Comparison of ENCODE assay signal across 8 cellular contexts in genomic region chr7:21946228-21946709, GRCh38. TPM values are rescaled to one million over a fixed set of nuclear protein-coding genes. Genes with fewer than 3 reads are reported as not detected.
DNase-seq lines count a peak whose midpoint lies in the region; ATAC-seq and TF ChIP-seq lines count a peak whose summit lies in the region.

No MANE protein-coding gene starts in this region.

- intact Hi-C loops in gastrocnemius medialis (cut with DNase I; ENCODE audit: low total_unique reads) = no loop called here

- H3K36me3 Mint-ChIP-seq in GM23338 (ENCODE audit: low read depth) = 0 out of 3 replicates have a peak, but pooled peaks cover 5% of the 10 kb centered on the region

- peak; percentile 60 for DNase-seq in GM23338 (ENCODE audit: low spot score)
- peak; percentile 73 for DNase-seq in RWPE1 (ENCODE audit: low spot score)
- DNase-seq in fibroblast of pulmonary artery (ENCODE audit: low read depth) = no peak
- DNase-seq in gastrocnemius medialis = no peak
- DNase-seq in dedifferentiated amniotic fluid mesenchymal stem cell (ENCODE audit: extremely low spot score) = no peak

- H3K4me1 ChIP-seq in GM23338 (ENCODE audit: insufficient read depth) = peaks cover 36% of the 10 kb centered on the region
- no peaks in the 10 kb centered on the region for H3K4me1 ChIP-seq in gastrocnemius medialis

- H3K4me1 Mint-ChIP-seq in GM23338 = peaks cover 40% of the 10 kb centered on the region

- peak overlapping the region; percentile 88 for H3K4me3 Mint-ChIP-seq in GM23338

- peak overlapping the region; percentile 99 for H3K27ac Mint-ChIP-seq in GM23338

- no peaks in the 10 kb centered on the region for H3K27me3 ChIP-seq in GM23338 (ENCODE audit: insufficient read depth)
- H3K27me3 ChIP-seq in gastrocnemius medialis = no peaks in the 10 kb centered on the region

- POLR2A ChIA-PET in RWPE1 (lab: Yijun Ruan, JAX; ENCODE audit: low non-redundant PET) = interaction anchor here (0.6 kb wide), 1 partner anchor 33 kb away, joined by 3 read pairs; no protein-coding TSS in a partner anchor

- H2AFZ ChIP-seq in GM23338 = peak overlapping the region; percentile 63

- no peaks in the 10 kb centered on the region for H3K36me3 ChIP-seq in GM23338 (ENCODE audit: insufficient read depth)
- H3K36me3 ChIP-seq in gastrocnemius medialis = no peaks in the 10 kb centered on the region

- no peaks in the 10 kb centered on the region for H3K9me2 ChIP-seq in GM23338 (ENCODE audit: insufficient read depth)

- peaks cover 26% of the 10 kb centered on the region for H4K20me1 ChIP-seq in GM23338 (replicated peaks; ENCODE audit: insufficient read depth)

- H3K9me3 ChIP-seq in gastrocnemius medialis = no peaks in the 10 kb centered on the region

- H3K4me3 ChIP-seq in GM23338 = peak overlapping the region; percentile 71
- H3K4me3 ChIP-seq in fibroblast of pulmonary artery (replicated peaks; ENCODE audit: low read depth, low read length) = peak overlapping the region; percentile 73
- peak overlapping the region; percentile 63 to 76 (median 72) for H3K4me3 ChIP-seq in gastrocnemius medialis

- H3F3A ChIP-seq in GM23338 (replicated peaks; ENCODE audit: low read depth) = no peaks in the 10 kb centered on the region

- peak overlapping the region; percentile 82 for H3K4me2 ChIP-seq in GM23338

- no peaks in the 10 kb centered on the region for H3K9me3 Mint-ChIP-seq in GM23338

- peaks cover 38% of the 10 kb centered on the region for H3K79me2 ChIP-seq in GM23338 (replicated peaks; ENCODE audit: insufficient read depth)

- no peak for TF ChIP-seq POLR2A in gastrocnemius medialis (IDR thresholded peaks at IDR 0.05)

- peak overlapping the region; percentile 53; the same call in 1 of the 2 replicates for H3K27ac ChIP-seq in GM23338 (ENCODE audit: low read depth)
- H3K27ac ChIP-seq in RWPE1 = peak overlapping the region; percentile 97
- H3K27ac ChIP-seq in gastrocnemius medialis = peak overlapping the region in 3 of 4 donors; percentile 62 to 80 (median 64)

- in situ Hi-C loops in gastrocnemius medialis (cut with MboI; ENCODE audit: low sequenced_read_pairs in 4 of 4) = no loop called here

- CTCF ChIA-PET in RWPE1 (lab: Yijun Ruan, JAX) = interaction anchor here (0.7 kb wide), 1 partner anchor 387 kb away, joined by 4 read pairs; no protein-coding TSS in a partner anchor

- ATAC-seq in GM23338 (peak; percentile 19), gastrocnemius medialis (peak in 1 of 2 donors; percentile 10), HG02678 (IDR thresholded peaks at IDR 0.05; ENCODE audit: unreplicated experiment) (no peak), HG03095 (IDR thresholded peaks at IDR 0.05; ENCODE audit: unreplicated experiment) (no peak), HG02642 (IDR thresholded peaks at IDR 0.05; ENCODE audit: poor library complexity, unreplicated experiment) (no peak)

- TF ChIP-seq CTCF in GM23338 (conservative IDR thresholded peaks at IDR 0.05; ENCODE audit: low read depth in 2 of 2) (no peak), RWPE1 (conservative IDR thresholded peaks at IDR 0.05; ENCODE audit: low read depth) (no peak), fibroblast of pulmonary artery (IDR thresholded peaks at IDR 0.05; ENCODE audit: low read length, missing control alignments) (no peak), gastrocnemius medialis (IDR thresholded peaks at IDR 0.05 in 4 of 5, conservative IDR thresholded peaks at IDR 0.05 in 1 of 5) (no peak)

- H3K27me3 Mint-ChIP-seq in GM23338 (ENCODE audit: insufficient read depth, low read depth, poor library complexity) = peaks cover 4% of the 10 kb centered on the region

TF ChIP-seq in GM23338, 12 proteins besides CTCF, POLR2A, EP300 and RAD21 (continues in another document):
- TF ChIP-seq REST (IDR thresholded peaks at IDR 0.05; ENCODE audit: unreplicated experiment) (no peak), EZH2 (IDR thresholded peaks at IDR 0.05; ENCODE audit: low read depth, unreplicated experiment) (no peak), EZH2phosphoT487 (IDR thresholded peaks at IDR 0.05; ENCODE audit: unreplicated experiment) (no peak), CREB1 (CRISPR knock-in tag; IDR thresholded peaks at IDR 0.05; ENCODE audit: low read depth) (no peak), ETS1 (IDR thresholded peaks at IDR 0.05) (no peak)

RNA-seq across cellular contexts. Expression of gene CDCA7L, which starts 0.6 kb away (rescaled TPM):
- 174 and 202 TPM in 2 replicates for total RNA-seq in GM23338 (2014; rRNA removed; shearing (Covaris generic))
- polyA plus RNA-seq in GM23338 (2016; fragmentation: Nextera tagmentation; extraction: Ambion mirVana) = 187 and 194 TPM in 2 replicates
- 1 to 10 TPM in 3 of 4 donors, under 1 TPM in 1; 0.88 to 6.7 (median 1.8) TPM for total RNA-seq in gastrocnemius medialis

Comparison
In these comparisons a context has a peak if more than half of its experiments do, and no peak if none do; other contexts are left out.
1. DNase-seq: peak in GM23338 (single experiment) and RWPE1 (single experiment); none in fibroblast of pulmonary artery (single experiment), gastrocnemius medialis (0 of 2) and dedifferentiated amniotic fluid mesenchymal stem cell (single experiment).
2. RNA of gene CDCA7L, which starts 0.6 kb away (total RNA-seq): 174 to 202 TPM in GM23338; 0.88 to 6.7 TPM in gastrocnemius medialis; every median in the first group is over 10 times any median in the second.
3. Peak in every context shown above with its lines, with median percentiles within 50 percentile points of each other: H3K27ac ChIP-seq and H3K4me3 ChIP-seq.